ENCODE assay signal across 8 cellular contexts in the genomic region with DNA sequence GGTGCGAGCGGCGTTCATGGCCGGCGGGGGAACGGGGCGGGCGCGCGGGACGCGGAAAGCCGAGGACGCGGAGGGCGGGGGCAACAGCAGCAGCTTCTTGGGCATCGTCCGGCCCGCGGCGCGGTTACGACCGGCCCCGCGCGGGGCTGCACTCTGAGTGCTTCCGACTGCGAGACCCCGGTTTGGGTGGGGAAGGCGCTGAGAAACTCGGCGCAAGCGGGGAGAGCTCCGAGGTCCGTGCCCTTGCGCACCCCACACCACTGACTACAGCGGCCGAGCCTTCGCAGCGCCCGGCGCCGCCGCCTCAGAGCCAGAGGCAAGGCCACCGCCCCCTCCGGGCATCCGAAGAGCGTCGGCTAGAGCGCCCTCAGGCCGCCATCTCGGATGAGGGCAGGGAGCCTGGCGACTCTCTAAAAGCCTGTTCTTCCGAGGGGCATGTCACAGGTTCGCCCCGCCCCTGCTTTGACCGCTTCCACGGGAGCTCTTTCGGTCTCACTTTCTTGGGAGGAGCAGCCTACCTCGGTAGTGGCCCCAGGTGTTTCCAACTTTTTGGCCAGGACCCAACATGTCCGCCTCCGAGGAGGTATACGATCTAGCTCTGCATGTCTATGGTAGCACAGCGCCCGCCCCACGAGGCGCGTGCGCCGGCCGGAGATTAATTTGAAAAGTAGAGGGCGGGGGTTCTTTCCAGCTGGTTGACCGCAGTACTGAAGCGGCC. TPM values are rescaled to one million over a fixed set of nuclear protein-coding genes. Genes with fewer than 3 reads are reported as not detected.
DNase-seq lines count a peak whose midpoint lies in the region; ATAC-seq, FAIRE-seq and TF ChIP-seq lines count a peak whose summit lies in the region.

A gene with protein sequence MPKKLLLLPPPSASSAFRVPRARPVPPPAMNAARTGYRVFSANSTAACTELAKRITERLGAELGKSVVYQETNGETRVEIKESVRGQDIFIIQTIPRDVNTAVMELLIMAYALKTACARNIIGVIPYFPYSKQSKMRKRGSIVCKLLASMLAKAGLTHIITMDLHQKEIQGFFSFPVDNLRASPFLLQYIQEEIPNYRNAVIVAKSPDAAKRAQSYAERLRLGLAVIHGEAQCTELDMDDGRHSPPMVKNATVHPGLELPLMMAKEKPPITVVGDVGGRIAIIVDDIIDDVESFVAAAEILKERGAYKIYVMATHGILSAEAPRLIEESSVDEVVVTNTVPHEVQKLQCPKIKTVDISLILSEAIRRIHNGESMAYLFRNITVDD (minus strand): TSS at position 318 of the 718 bp plus-strand sequence. CDS start 213 bp downstream, at position 105.

- peak; percentile 91 for ATAC-seq in GM18907 (IDR thresholded peaks at IDR 0.05; ENCODE audit: unreplicated experiment)
- ATAC-seq in HG03175 (IDR thresholded peaks at IDR 0.05; ENCODE audit: unreplicated experiment) = peak; percentile 90
- peak; percentile 94 for ATAC-seq in central memory CD8-positive, alpha-beta T cell (replicated peaks; ENCODE audit: extremely low read depth, poor library complexity, severe bottlenecking)

- H3K9me3 Mint-ChIP-seq in central memory CD8-positive, alpha-beta T cell = no peaks in the 10 kb centered on the region

- peaks cover 0 to 5% of the 10 kb centered on the region in 2 donors for H3K4me1 ChIP-seq in kidney (ENCODE audit: control insufficient read depth in 1 of 2, insufficient read depth in 1 of 2, low read depth in 1 of 2, low read length in 2 of 2)

- intact Hi-C loops in kidney (cut with DNase I) = no loop called here

- DNase-seq in AG08396 (ENCODE audit: low spot score) = peak; percentile 95
- DNase-seq in NCI-H226 = peak; percentile 90
- peak; percentile 64 for DNase-seq in activated CD4-positive, CD25-positive, alpha-beta regulatory T cell treated with anti-CD3 and anti-CD28 coated beads, Interleukin-2, amount 50 U/mL, for 16 hours (ENCODE audit: low read depth, low spot score)
- DNase-seq in central memory CD8-positive, alpha-beta T cell (ENCODE audit: low spot score in 2 of 2) = peak; percentile 67 to 77
- DNase-seq in kidney = peak; percentile 95
- DNase-seq in stimulated activated CD4-positive, alpha-beta T cell treated with anti-CD3 and anti-CD28 coated beads, Interleukin-15, amount 100 ng/mL, for 24 hours = peak; percentile 88

- H3K4me1 Mint-ChIP-seq in central memory CD8-positive, alpha-beta T cell = peaks cover 21% of the 10 kb centered on the region

- peak within 1 kb of the TSS; percentile 81 to 83 for H3K4me3 ChIP-seq in kidney (ENCODE audit: low read length in 2 of 2)

- peak within 1 kb of the TSS; percentile 83 for H3K4me3 Mint-ChIP-seq in central memory CD8-positive, alpha-beta T cell

- H3K36me3 Mint-ChIP-seq in central memory CD8-positive, alpha-beta T cell (ENCODE audit: insufficient read depth) = peaks cover 9% of the 10 kb centered on the region

- peak within 1 kb of the TSS; percentile 88 for H3K27ac Mint-ChIP-seq in central memory CD8-positive, alpha-beta T cell (ENCODE audit: low read depth)

- peak within 1 kb of the TSS; percentile 68 to 89 for H3K9ac ChIP-seq in kidney (ENCODE audit: low read length in 2 of 2)

- H3K36me3 ChIP-seq in kidney (ENCODE audit: control insufficient read depth in 1 of 2, insufficient read depth in 2 of 2, low read length in 2 of 2) = peaks cover 0 to under 1% of the 10 kb centered on the region in 2 donors

- peak; percentile 21 for TF ChIP-seq CTCF in kidney (IDR thresholded peaks at IDR 0.05; ENCODE audit: borderline replicate concordance, extremely low read depth, insufficient read depth)

- no peaks in the 10 kb centered on the region for H3K27me3 Mint-ChIP-seq in central memory CD8-positive, alpha-beta T cell

- FAIRE-seq in kidney (lab: Jason Lieb, UNC) = no peak

- H3K27ac ChIP-seq in kidney (ENCODE audit: low read depth in 2 of 2, low read length in 2 of 2) = peak within 1 kb of the TSS; percentile 69 to 86

- no peaks in the 10 kb centered on the region for H3K9me3 ChIP-seq in kidney (ENCODE audit: control insufficient read depth in 1 of 2, low read length in 2 of 2)

RNA-seq across cellular contexts. Expression of the gene that starts here (rescaled TPM):
- 37.6 TPM for total RNA-seq in kidney
- 39.9 TPM for polyA plus RNA-seq in kidney (ENCODE audit: insufficient read depth, low read depth, low replicate concordance)

Comparison
In these comparisons a context has a peak if more than half of its experiments do, and no peak if none do; other contexts are left out.
1. Peak in every context shown above with its lines: DNase-seq, ATAC-seq, H3K4me3 ChIP-seq and H3K27ac ChIP-seq.